3 cellular contexts compared by ENCODE assay signal in genomic region chrX:111868726-111869638, GRCh38.
TF ChIP-seq lines count a peak whose summit lies in the region.

No MANE protein-coding gene starts in this region.

TF ChIP-seq in SK-N-SH treated with all-trans-retinoic acid at 6 μM for 48 hours, 23 proteins besides CTCF, POLR2A, EP300 and RAD21 (continued from another document and continues in another):
- TF ChIP-seq POU6F1 (CRISPR knock-in tag; IDR thresholded peaks at IDR 0.05; ENCODE audit: borderline replicate concordance, low read depth): no peak
- no peak for TF ChIP-seq TOX (CRISPR knock-in tag; IDR thresholded peaks at IDR 0.05; ENCODE audit: borderline replicate concordance)
- no peak for TF ChIP-seq ZFP30 (CRISPR knock-in tag; IDR thresholded peaks at IDR 0.05)
- TF ChIP-seq, protein P1, sequence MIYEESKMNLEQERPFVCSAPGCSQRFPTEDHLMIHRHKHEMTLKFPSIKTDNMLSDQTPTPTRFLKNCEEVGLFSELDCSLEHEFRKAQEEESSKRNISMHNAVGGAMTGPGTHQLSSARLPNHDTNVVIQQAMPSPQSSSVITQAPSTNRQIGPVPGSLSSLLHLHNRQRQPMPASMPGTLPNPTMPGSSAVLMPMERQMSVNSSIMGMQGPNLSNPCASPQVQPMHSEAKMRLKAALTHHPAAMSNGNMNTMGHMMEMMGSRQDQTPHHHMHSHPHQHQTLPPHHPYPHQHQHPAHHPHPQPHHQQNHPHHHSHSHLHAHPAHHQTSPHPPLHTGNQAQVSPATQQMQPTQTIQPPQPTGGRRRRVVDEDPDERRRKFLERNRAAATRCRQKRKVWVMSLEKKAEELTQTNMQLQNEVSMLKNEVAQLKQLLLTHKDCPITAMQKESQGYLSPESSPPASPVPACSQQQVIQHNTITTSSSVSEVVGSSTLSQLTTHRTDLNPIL (CRISPR knock-in tag; IDR thresholded peaks at IDR 0.05; ENCODE audit: low read depth): no peak
- TF ChIP-seq CSDC2 (CRISPR knock-in tag; IDR thresholded peaks at IDR 0.05): no peak
- no peak for TF ChIP-seq ZNF565 (CRISPR knock-in tag; conservative IDR thresholded peaks at IDR 0.05; ENCODE audit: low read depth)
- TF ChIP-seq ISL1 (CRISPR knock-in tag; IDR thresholded peaks at IDR 0.05): no peak
- no peak for TF ChIP-seq ZNF70 (CRISPR knock-in tag; IDR thresholded peaks at IDR 0.05)
- TF ChIP-seq TCF4 (CRISPR knock-in tag; IDR thresholded peaks at IDR 0.05; ENCODE audit: borderline replicate concordance): no peak
- no peak for TF ChIP-seq ZC3H10 (CRISPR knock-in tag; IDR thresholded peaks at IDR 0.05)
- no peak for TF ChIP-seq ZFP3 (CRISPR knock-in tag; IDR thresholded peaks at IDR 0.05)
- TF ChIP-seq GLIS3 (CRISPR knock-in tag; IDR thresholded peaks at IDR 0.05): no peak
- TF ChIP-seq RARB (CRISPR knock-in tag; IDR thresholded peaks at IDR 0.05): no peak
- TF ChIP-seq TSHZ2 (CRISPR knock-in tag; IDR thresholded peaks at IDR 0.05): no peak

TF ChIP-seq in SK-N-SH, 30 proteins besides CTCF, POLR2A, EP300 and RAD21 (continued from another document):
- TF ChIP-seq, protein P2, sequence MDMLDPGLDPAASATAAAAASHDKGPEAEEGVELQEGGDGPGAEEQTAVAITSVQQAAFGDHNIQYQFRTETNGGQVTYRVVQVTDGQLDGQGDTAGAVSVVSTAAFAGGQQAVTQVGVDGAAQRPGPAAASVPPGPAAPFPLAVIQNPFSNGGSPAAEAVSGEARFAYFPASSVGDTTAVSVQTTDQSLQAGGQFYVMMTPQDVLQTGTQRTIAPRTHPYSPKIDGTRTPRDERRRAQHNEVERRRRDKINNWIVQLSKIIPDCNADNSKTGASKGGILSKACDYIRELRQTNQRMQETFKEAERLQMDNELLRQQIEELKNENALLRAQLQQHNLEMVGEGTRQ (IDR thresholded peaks at IDR 0.05; ENCODE audit: borderline replicate concordance, low read depth, low read length): no peak
- TF ChIP-seq MEF2A (IDR thresholded peaks at IDR 0.05; ENCODE audit: borderline replicate concordance, low read depth): no peak
- TF ChIP-seq FOXM1 (IDR thresholded peaks at IDR 0.05; ENCODE audit: low read depth): no peak

TF ChIP-seq in GM12878, 131 proteins besides CTCF, POLR2A, EP300 and RAD21 (continued from another document):
- TF ChIP-seq, protein P3, sequence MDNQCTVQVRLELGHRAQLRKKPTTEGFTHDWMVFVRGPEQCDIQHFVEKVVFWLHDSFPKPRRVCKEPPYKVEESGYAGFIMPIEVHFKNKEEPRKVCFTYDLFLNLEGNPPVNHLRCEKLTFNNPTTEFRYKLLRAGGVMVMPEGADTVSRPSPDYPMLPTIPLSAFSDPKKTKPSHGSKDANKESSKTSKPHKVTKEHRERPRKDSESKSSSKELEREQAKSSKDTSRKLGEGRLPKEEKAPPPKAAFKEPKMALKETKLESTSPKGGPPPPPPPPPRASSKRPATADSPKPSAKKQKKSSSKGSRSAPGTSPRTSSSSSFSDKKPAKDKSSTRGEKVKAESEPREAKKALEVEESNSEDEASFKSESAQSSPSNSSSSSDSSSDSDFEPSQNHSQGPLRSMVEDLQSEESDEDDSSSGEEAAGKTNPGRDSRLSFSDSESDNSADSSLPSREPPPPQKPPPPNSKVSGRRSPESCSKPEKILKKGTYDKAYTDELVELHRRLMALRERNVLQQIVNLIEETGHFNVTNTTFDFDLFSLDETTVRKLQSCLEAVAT (IDR thresholded peaks at IDR 0.05): no peak
- no peak for TF ChIP-seq SUZ12 (IDR thresholded peaks at IDR 0.05; ENCODE audit: unreplicated experiment)
- TF ChIP-seq JUNB (IDR thresholded peaks at IDR 0.05): peak; percentile 22; the same call in 1 of the 2 replicates
- peak; percentile 39; the same call in 1 of the 2 replicates for TF ChIP-seq RUNX3 (IDR thresholded peaks at IDR 0.05; ENCODE audit: low read length)
- TF ChIP-seq ZNF384 (IDR thresholded peaks at IDR 0.05; ENCODE audit: borderline replicate concordance, low read depth, low read length): peak; percentile 82
- TF ChIP-seq ZNF24 (IDR thresholded peaks at IDR 0.05): 0 out of 2 replicates have a peak, but pooled peaks have one; percentile 33
